In genomic region chr14:51776102-51776894, GRCh38 we compare ENCODE assay signal across 7 cellular contexts.
DNase-seq lines count a peak whose midpoint lies in the region; ATAC-seq and TF ChIP-seq lines count a peak whose summit lies in the region.

No MANE protein-coding gene starts in this region.

- TF ChIP-seq CTCF in left ventricle myocardium inferior (IDR thresholded peaks at IDR 0.05; ENCODE audit: borderline replicate concordance) (peak; percentile 74), psoas muscle (IDR thresholded peaks at IDR 0.05) (peak; percentile 40)

- ATAC-seq in psoas muscle: peak in 2 of 4 donors; percentile 41 to 78
- no peak for ATAC-seq in GM18498 (IDR thresholded peaks at IDR 0.05; ENCODE audit: unreplicated experiment)

- H3K9me3 ChIP-seq in left ventricle myocardium inferior (replicated peaks) (no peaks in the 10 kb centered on the region), psoas muscle (no peaks in the 10 kb centered on the region)

- no peak overlapping the region for H3K27ac ChIP-seq in left ventricle myocardium inferior (replicated peaks)
- no peak overlapping the region for H3K27ac ChIP-seq in psoas muscle

- no peaks in the 10 kb centered on the region for H3K36me3 ChIP-seq in left ventricle myocardium inferior
- H3K36me3 ChIP-seq in psoas muscle (ENCODE audit: insufficient read depth in 1 of 2, low read depth in 1 of 2): no peaks in the 10 kb centered on the region

- DNase-seq in EL (peak; percentile 65), HK-2 (ENCODE audit: unreplicated experiment) (peak; percentile 62), OCI-M1 (lab: John Stamatoyannopoulos, UW) (peak; percentile 35), amniotic epithelial cell (ENCODE audit: low read depth) (peak; percentile 78), left ventricle myocardium inferior (peak; percentile 25), psoas muscle (peak; percentile 36 to 61)

- H3K27me3 ChIP-seq in left ventricle myocardium inferior (ENCODE audit: low read depth): peaks cover 25% of the 10 kb centered on the region
- H3K27me3 ChIP-seq in psoas muscle (ENCODE audit: insufficient read depth in 3 of 3, low read length in 2 of 3): no peaks in the 10 kb centered on the region

- H3K4me1 ChIP-seq in left ventricle myocardium inferior (peaks cover 8% of the 10 kb centered on the region), psoas muscle (no peaks in the 10 kb centered on the region)

- H3K4me3 ChIP-seq in left ventricle myocardium inferior (peak overlapping the region; percentile 34), psoas muscle (no peak overlapping the region)

- intact Hi-C loops in left ventricle myocardium inferior (cut with micrococcal nuclease): no loop called here
- intact Hi-C loops in psoas muscle (cut with DNase I): loop anchor here in 1 of 2 donors (5.0 kb wide), 1 partner anchor 124 kb away; the partner anchor contains the start of gene FRMD6

- 50 to 51% (median 50%) methylated on average over 13 of the region's 13 CpGs for WGBS in psoas muscle, 3 donors

Comparison
In these comparisons a context has a peak if more than half of its experiments do, and no peak if none do; other contexts are left out.
1. DNase-seq: peak in every context shown above with its lines; median percentile 78 in amniotic epithelial cell; 65 in EL; 62 in HK-2; 48 in psoas muscle; 35 in OCI-M1; 25 in left ventricle myocardium inferior.